Comparison of ENCODE assay signal across 1 cellular context in genomic region chr9:33289936-33290246, GRCh38.
TF ChIP-seq lines count a peak whose summit lies in the region.

No MANE protein-coding gene starts in this region.

TF ChIP-seq in GM23338, 12 proteins besides CTCF, POLR2A, EP300 and RAD21 (continued from another document):
- TF ChIP-seq, protein P1, sequence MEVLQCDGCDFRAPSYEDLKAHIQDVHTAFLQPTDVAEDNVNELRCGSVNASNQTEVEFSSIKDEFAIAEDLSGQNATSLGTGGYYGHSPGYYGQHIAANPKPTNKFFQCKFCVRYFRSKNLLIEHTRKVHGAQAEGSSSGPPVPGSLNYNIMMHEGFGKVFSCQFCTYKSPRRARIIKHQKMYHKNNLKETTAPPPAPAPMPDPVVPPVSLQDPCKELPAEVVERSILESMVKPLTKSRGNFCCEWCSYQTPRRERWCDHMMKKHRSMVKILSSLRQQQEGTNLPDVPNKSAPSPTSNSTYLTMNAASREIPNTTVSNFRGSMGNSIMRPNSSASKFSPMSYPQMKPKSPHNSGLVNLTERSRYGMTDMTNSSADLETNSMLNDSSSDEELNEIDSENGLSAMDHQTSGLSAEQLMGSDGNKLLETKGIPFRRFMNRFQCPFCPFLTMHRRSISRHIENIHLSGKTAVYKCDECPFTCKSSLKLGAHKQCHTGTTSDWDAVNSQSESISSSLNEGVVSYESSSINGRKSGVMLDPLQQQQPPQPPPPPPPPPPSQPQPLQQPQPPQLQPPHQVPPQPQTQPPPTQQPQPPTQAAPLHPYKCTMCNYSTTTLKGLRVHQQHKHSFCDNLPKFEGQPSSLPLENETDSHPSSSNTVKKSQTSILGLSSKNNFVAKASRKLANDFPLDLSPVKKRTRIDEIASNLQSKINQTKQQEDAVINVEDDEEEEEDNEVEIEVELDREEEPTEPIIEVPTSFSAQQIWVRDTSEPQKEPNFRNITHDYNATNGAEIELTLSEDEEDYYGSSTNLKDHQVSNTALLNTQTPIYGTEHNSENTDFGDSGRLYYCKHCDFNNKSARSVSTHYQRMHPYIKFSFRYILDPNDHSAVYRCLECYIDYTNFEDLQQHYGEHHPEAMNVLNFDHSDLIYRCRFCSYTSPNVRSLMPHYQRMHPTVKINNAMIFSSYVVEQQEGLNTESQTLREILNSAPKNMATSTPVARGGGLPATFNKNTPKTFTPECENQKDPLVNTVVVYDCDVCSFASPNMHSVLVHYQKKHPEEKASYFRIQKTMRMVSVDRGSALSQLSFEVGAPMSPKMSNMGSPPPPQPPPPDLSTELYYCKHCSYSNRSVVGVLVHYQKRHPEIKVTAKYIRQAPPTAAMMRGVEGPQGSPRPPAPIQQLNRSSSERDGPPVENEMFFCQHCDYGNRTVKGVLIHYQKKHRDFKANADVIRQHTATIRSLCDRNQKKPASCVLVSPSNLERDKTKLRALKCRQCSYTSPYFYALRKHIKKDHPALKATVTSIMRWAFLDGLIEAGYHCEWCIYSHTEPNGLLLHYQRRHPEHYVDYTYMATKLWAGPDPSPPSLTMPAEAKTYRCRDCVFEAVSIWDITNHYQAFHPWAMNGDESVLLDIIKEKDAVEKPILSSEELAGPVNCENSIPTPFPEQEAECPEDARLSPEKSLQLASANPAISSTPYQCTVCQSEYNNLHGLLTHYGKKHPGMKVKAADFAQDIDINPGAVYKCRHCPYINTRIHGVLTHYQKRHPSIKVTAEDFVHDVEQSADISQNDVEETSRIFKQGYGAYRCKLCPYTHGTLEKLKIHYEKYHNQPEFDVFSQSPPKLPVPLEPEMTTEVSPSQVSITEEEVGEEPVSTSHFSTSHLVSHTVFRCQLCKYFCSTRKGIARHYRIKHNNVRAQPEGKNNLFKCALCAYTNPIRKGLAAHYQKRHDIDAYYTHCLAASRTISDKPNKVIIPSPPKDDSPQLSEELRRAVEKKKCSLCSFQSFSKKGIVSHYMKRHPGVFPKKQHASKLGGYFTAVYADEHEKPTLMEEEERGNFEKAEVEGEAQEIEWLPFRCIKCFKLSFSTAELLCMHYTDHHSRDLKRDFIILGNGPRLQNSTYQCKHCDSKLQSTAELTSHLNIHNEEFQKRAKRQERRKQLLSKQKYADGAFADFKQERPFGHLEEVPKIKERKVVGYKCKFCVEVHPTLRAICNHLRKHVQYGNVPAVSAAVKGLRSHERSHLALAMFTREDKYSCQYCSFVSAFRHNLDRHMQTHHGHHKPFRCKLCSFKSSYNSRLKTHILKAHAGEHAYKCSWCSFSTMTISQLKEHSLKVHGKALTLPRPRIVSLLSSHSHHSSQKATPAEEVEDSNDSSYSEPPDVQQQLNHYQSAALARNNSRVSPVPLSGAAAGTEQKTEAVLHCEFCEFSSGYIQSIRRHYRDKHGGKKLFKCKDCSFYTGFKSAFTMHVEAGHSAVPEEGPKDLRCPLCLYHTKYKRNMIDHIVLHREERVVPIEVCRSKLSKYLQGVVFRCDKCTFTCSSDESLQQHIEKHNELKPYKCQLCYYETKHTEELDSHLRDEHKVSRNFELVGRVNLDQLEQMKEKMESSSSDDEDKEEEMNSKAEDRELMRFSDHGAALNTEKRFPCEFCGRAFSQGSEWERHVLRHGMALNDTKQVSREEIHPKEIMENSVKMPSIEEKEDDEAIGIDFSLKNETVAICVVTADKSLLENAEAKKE (CRISPR knock-in tag; IDR thresholded peaks at IDR 0.05) = no peak
- no peak for TF ChIP-seq STAT1 (IDR thresholded peaks at IDR 0.05; ENCODE audit: unreplicated experiment)
- no peak for TF ChIP-seq NANOG (IDR thresholded peaks at IDR 0.05; ENCODE audit: borderline replicate concordance)
- no peak for TF ChIP-seq JUNB (IDR thresholded peaks at IDR 0.05; ENCODE audit: unreplicated experiment)
